Comparison of ENCODE assay signal across 1 cellular context in the genomic region with DNA sequence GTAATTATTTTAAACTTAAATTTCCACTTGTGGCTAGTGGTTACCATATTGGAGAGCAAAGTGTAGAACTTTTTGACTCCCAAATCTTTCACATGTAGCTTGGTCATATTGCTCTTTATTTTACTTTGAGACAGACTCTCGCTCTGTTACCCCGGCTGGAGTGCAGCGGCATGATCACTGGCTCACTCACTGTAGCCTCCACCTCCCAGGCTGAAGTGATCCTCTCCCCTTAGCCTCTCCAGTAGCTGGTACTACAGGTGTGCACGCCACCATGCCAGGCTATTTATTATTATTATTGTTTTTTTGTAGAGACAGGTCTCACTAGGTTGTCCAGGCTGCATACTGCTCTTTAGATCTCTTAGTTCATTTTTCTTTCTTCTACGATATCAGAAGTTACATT.
TF ChIP-seq lines count a peak whose summit lies in the region.

No MANE protein-coding gene starts in this region.

TF ChIP-seq in endothelial cell of umbilical vein, 7 proteins besides CTCF, POLR2A, EP300 and RAD21:
- no peak for TF ChIP-seq FOS (IDR thresholded peaks at IDR 0.05; ENCODE audit: borderline replicate concordance, insufficient read depth, low read length)
- TF ChIP-seq, protein P1, sequence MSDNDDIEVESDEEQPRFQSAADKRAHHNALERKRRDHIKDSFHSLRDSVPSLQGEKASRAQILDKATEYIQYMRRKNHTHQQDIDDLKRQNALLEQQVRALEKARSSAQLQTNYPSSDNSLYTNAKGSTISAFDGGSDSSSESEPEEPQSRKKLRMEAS (IDR thresholded peaks at IDR 0.05; ENCODE audit: insufficient read depth, insufficient read length): no peak
